ENCODE assay signal across 26 cellular contexts in the genomic region with DNA sequence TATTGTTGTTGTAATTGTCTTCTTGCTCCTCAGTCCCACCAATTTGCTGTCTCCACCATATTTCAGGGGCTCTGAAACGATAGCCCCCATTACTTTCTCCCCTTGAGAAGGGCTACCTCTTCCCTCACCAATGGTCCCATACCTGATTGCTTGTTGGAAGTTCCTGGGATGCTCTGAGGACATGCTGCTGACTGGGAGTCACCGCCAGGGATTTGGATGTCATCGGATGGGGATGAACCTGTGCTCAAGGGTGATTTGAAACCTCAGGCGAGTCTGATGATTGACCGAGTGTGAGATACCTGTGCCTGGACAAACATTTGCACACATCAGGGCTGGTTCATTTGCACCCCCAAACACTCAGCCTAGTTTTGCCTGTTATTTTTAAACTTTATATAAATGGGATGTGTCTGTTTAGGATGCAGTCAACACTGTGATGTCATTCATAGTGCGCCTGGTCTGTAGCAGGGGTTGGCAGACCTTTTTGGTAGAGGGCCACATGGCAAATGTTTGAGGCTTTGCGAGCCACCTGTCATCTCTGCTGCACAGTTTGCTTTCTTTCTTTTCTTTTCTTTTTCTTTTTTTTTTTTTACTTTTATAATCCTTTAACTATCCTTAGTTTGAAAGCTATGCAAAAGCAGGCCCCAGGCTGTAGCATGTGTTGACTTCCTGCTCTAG.
"Had no signal": no experiment of that assay in that cellular context is flagged by ENCODE, and none has a peak within 500 bp of the region (broad histone marks: within the 10 kb centered on the region; RNA-seq: fewer than 3 reads in every experiment).

No MANE protein-coding gene starts in this region.

- DNase-seq: activated CD4-positive, alpha-beta memory T cell treated with anti-CD3 and anti-CD28 coated beads for 36 hours; activated CD4-positive, alpha-beta T cell treated with anti-CD3 and anti-CD28 coated beads for 36 hours; activated CD4-positive, alpha-beta T cell treated with anti-CD3 and anti-CD28 coated beads, Interleukin-2, amount 10 ng/mL, durations not matched to agents 24 days and 14 days; activated CD4-positive, CD25-positive, alpha-beta regulatory T cell; activated CD4-positive, CD25-positive, alpha-beta regulatory T cell treated with anti-CD3 and anti-CD28 coated beads, Interleukin-2, amount 50 U/mL, for 72 hours; activated CD8-positive, alpha-beta memory T cell treated with anti-CD3 and anti-CD28 coated beads, Interleukin-2, amount 10 ng/mL, durations not matched to agents 7 days and 5 days; activated CD8-positive, alpha-beta memory T cell treated with anti-CD3 and anti-CD28 coated beads, Interleukin-2, amount 50 U/mL, for 4 hours; activated CD8-positive, alpha-beta T cell treated with anti-CD3 and anti-CD28 coated beads, Interleukin-2, amount 10 ng/mL, durations not matched to agents 7 days and 5 days; activated gamma-delta T cell treated with Interleukin-2 at 50 U/mL for 16 hours; activated naive CD4-positive, alpha-beta T cell treated with anti-CD3 and anti-CD28 coated beads, Interleukin-2, amount 50 U/mL, for 16 hours; activated naive CD4-positive, alpha-beta T cell treated with Interleukin-2 at 50 U/mL for 16 hours; activated T-cell treated with anti-CD3 and anti-CD28 coated beads, Interleukin-2, amount 50 U/mL, for 1 hour; activated T-cell treated with anti-CD3 and anti-CD28 coated beads, Interleukin-2, amount 50 U/mL, for 48 hours; amniotic stem cell; anterior cingulate cortex; brain microvascular endothelial cell; colonic mucosa; effector memory CD4-positive, alpha-beta T cell; endodermal cell; foreskin fibroblast; T-helper 2 cell had no signal

- H3K4me1 ChIP-seq: colonic mucosa had no signal

- ATAC-seq: activated CD4-positive, alpha-beta T cell treated with anti-CD3 and anti-CD28 coated beads for 36 hours; activated CD8-positive, alpha-beta memory T cell treated with anti-CD3 and anti-CD28 coated beads, Interleukin-2, amount 10 ng/mL, durations not matched to agents 7 days and 5 days; activated CD8-positive, alpha-beta T cell treated with anti-CD3 and anti-CD28 coated beads, Interleukin-2, amount 10 ng/mL, durations not matched to agents 7 days and 5 days; esophagus mucosa had no signal

- H3K36me3 ChIP-seq: brain microvascular endothelial cell, colonic mucosa had no signal

- FAIRE-seq: astrocyte, bronchial epithelial cell, frontal cortex had no signal

- H3K4me3 ChIP-seq: colonic mucosa, dorsolateral prefrontal cortex had no signal

- H3K27me3 ChIP-seq: brain microvascular endothelial cell, colonic mucosa had no signal

- H3K27ac ChIP-seq: brain microvascular endothelial cell, colonic mucosa had no signal

- H3K9me3 ChIP-seq: colonic mucosa had no signal
